In the genomic region with DNA sequence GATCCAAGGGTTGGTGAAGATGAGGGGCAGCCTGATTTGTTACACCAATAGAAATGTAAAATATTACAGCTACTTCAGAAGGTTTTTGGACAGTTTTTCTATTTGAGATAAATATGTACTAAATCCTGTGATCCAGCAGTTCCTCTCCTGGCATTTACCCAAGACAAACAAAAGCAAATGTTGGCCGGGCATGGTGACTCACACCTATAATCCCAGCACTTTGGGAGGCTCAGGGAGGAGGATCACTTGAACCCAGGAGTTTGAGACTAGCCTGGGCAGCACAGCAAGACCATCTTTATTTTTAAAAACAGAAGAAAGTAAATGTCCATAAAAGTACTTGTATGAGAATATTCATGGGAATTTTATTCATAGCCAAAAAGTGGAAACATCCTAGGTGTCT, we compare ENCODE assay signal across 1 cellular context.
TF ChIP-seq lines count a peak whose summit lies in the region.

No MANE protein-coding gene starts in this region.

TF ChIP-seq in HCT116, 20 proteins besides CTCF, POLR2A, EP300 and RAD21 (continued from another document):
- TF ChIP-seq EZH2phosphoT487 (IDR thresholded peaks at IDR 0.05; ENCODE audit: borderline replicate concordance) (no peak), POLR2AphosphoS5 (IDR thresholded peaks at IDR 0.05; ENCODE audit: low read depth, low read length) (peak; percentile 64; the same call in 1 of the 2 replicates), CBX3 (IDR thresholded peaks at IDR 0.05; ENCODE audit: low read depth) (peak; percentile 97), ZFX (IDR thresholded peaks at IDR 0.05) (no peak), YY1 (IDR thresholded peaks at IDR 0.05; ENCODE audit: extremely low read depth, insufficient replicate concordance, low read depth, low read length) (no peak), SIN3A (IDR thresholded peaks at IDR 0.05; ENCODE audit: low read depth) (no peak)
- TF ChIP-seq, protein P1, sequence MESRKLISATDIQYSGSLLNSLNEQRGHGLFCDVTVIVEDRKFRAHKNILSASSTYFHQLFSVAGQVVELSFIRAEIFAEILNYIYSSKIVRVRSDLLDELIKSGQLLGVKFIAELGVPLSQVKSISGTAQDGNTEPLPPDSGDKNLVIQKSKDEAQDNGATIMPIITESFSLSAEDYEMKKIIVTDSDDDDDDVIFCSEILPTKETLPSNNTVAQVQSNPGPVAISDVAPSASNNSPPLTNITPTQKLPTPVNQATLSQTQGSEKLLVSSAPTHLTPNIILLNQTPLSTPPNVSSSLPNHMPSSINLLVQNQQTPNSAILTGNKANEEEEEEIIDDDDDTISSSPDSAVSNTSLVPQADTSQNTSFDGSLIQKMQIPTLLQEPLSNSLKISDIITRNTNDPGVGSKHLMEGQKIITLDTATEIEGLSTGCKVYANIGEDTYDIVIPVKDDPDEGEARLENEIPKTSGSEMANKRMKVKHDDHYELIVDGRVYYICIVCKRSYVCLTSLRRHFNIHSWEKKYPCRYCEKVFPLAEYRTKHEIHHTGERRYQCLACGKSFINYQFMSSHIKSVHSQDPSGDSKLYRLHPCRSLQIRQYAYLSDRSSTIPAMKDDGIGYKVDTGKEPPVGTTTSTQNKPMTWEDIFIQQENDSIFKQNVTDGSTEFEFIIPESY (IDR thresholded peaks at IDR 0.05; ENCODE audit: extremely low read depth, insufficient replicate concordance, low read length) = no peak
